In the genomic region with DNA sequence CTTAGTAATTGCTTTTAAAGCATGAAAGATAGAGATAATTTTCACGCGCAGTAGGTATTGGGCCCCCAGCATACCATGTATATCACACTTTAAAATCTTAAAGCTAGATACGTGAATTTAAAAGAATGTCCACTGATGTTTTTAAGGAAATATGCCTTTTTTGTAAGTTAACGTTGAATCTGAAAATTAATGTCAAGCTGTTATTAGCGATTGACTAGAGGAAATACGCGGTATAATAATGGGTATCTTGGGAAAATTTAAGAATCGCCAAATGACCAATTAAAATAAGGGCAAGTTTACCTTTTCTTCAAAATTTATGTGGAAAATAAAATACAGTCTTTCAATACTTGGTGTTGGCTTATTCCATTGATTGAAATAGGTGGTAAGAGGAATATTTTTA, we compare ENCODE assay signal across 9 cellular contexts. TPM values are rescaled to one million over a fixed set of nuclear protein-coding genes. Genes with fewer than 3 reads are reported as not detected.
DNase-seq lines count a peak whose midpoint lies in the region; TF ChIP-seq lines count a peak whose summit lies in the region.
"Had no signal": no experiment of that assay in that cellular context is flagged by ENCODE, and none has a peak within 500 bp of the region (broad histone marks: within the 10 kb centered on the region; RNA-seq: fewer than 3 reads in every experiment).

No MANE protein-coding gene starts in this region.

- H3K4me3 Mint-ChIP-seq in nephron = peak overlapping the region; percentile 92 to 99 (median 98)

- no peak overlapping the region for H3K27ac ChIP-seq in Karpas-422 (ENCODE audit: low read length)
- peak overlapping the region; percentile 28 to 100 for H3K27ac ChIP-seq in coronary artery

- no peak overlapping the region for H3K9ac ChIP-seq in Karpas-422 (ENCODE audit: low read length)

- no peak overlapping the region for H2AFZ ChIP-seq in Karpas-422 (ENCODE audit: low read length)

- no peaks in the 10 kb centered on the region for H3K9me2 ChIP-seq in Karpas-422 (replicated peaks; ENCODE audit: insufficient read depth, low read length)

- peaks cover 77% of the 10 kb centered on the region for H3K36me3 ChIP-seq in Karpas-422 (ENCODE audit: insufficient read depth, low read length)

- DNase-seq in AG09309 (ENCODE audit: low read depth) = no peak
- peak; percentile 31 for DNase-seq in Karpas-422
- DNase-seq in coronary artery (ENCODE audit: low spot score) = no peak
- no peak for DNase-seq in hippocampal formation (lab: John Stamatoyannopoulos, UW)
- DNase-seq in NCI-H69 (lab: John Stamatoyannopoulos, UW) = no peak
- DNase-seq in NCI-H2029 treated with DMSO at 0.1 percent for 48 hours (lab: John Stamatoyannopoulos, UW) = no peak
- DNase-seq in SW480 (ENCODE audit: low spot score) = no peak
- DNase-seq: NCI-H146 had no signal

- no peaks in the 10 kb centered on the region for H3K27me3 ChIP-seq in Karpas-422 (ENCODE audit: low read length)

- no peak overlapping the region for H3K4me2 ChIP-seq in Karpas-422 (ENCODE audit: low read depth, low read length, poor library complexity, severe bottlenecking)

- H3K9me3 Mint-ChIP-seq in nephron = no peaks in the 10 kb centered on the region

- no peaks in the 10 kb centered on the region for H3K9me3 ChIP-seq in Karpas-422 (ENCODE audit: low read length)

- peaks cover 46% of the 10 kb centered on the region for H3K4me1 Mint-ChIP-seq in nephron

- H3K27ac Mint-ChIP-seq in nephron = peak overlapping the region; percentile 63 to 88 (median 81)

- H3K4me3 ChIP-seq in AG09309 (ENCODE audit: control insufficient read depth, low read depth, low read length) (peak overlapping the region; percentile 5), Karpas-422 (ENCODE audit: low read length) (no peak overlapping the region), coronary artery (peak overlapping the region; percentile 91)

- no peak for TF ChIP-seq CTCF in AG09309 (IDR thresholded peaks at IDR 0.05; ENCODE audit: control insufficient read depth, insufficient read depth, low read depth, low read length, missing control alignments)
- TF ChIP-seq CTCF in coronary artery (IDR thresholded peaks at IDR 0.05) = no peak
- no peak for TF ChIP-seq CTCF in nephron (IDR thresholded peaks at IDR 0.05; ENCODE audit: unreplicated experiment in 3 of 3)

- H3K36me3 Mint-ChIP-seq in nephron (ENCODE audit: low read depth) = peaks cover 77% of the 10 kb centered on the region

- peaks cover 27% of the 10 kb centered on the region for H3K4me1 ChIP-seq in Karpas-422 (ENCODE audit: low read length)

- no peaks in the 10 kb centered on the region for H3K27me3 Mint-ChIP-seq in nephron (ENCODE audit: low read depth)

- H3K79me2 ChIP-seq in Karpas-422 (ENCODE audit: low read length) = peaks cover 88% of the 10 kb centered on the region

- peaks cover 14% of the 10 kb centered on the region for H4K20me1 ChIP-seq in Karpas-422 (ENCODE audit: insufficient read depth, low read depth, low read length)

RNA-seq across cellular contexts. Expression of gene CHD2, which starts 13.3 kb away (rescaled TPM):
- 22.1 and 37.3 TPM in 2 replicates for total RNA-seq in Karpas-422 (2014; rRNA removed; shearing (Covaris generic); ENCODE audit: low replicate concordance)
